8 cellular contexts compared by ENCODE assay signal in genomic region chrX:2691543-2692220, GRCh38. TPM values are rescaled to one million over a fixed set of nuclear protein-coding genes. Genes with fewer than 3 reads are reported as not detected.
A peak's percentile ranks its signal among the peaks of the same experiment; 100 is the strongest.
DNase-seq lines count a peak whose midpoint lies in the region; ATAC-seq, FAIRE-seq and TF ChIP-seq lines count a peak whose summit lies in the region.

No MANE protein-coding gene starts in this region.

- peaks cover 26% of the 10 kb centered on the region for H4K20me1 ChIP-seq in IMR-90 (ENCODE audit: insufficient read depth, low read length)
- H4K20me1 ChIP-seq in astrocyte (ENCODE audit: insufficient read depth, low read length), result peaks cover 39% of the 10 kb centered on the region

- H3K18ac ChIP-seq in IMR-90 (ENCODE audit: low read depth, low read length), result no peak overlapping the region; the same call in 1 of the 2 replicates

- no peak for TF ChIP-seq CTCF in IMR-90 (conservative IDR thresholded peaks at IDR 0.05; ENCODE audit: low read depth, low read length)
- no peak for TF ChIP-seq CTCF in astrocyte (IDR thresholded peaks at IDR 0.05; ENCODE audit: insufficient read depth, low read depth, low read length)

- H3K4me1 Mint-ChIP-seq in astrocyte (ENCODE audit: low read depth, unreplicated experiment), result peaks cover 26% of the 10 kb centered on the region
- peaks cover 30 to 58% of the 10 kb centered on the region in 2 donors for H3K4me1 Mint-ChIP-seq in stimulated activated naive B cell treated with anti-CD40 and anti-IgM and Interleukin-4, amounts not matched to agents 10 μg/mL and 1 μg/mL and 100 μg/mL, for 72 hours

- H3K23ac ChIP-seq in IMR-90 (ENCODE audit: low read depth, low read length), result peak overlapping the region; percentile 91

- H3K36me3 Mint-ChIP-seq in astrocyte (ENCODE audit: low read depth, unreplicated experiment), result peaks cover 6% of the 10 kb centered on the region
- H3K36me3 Mint-ChIP-seq in stimulated activated naive B cell treated with anti-CD40 and anti-IgM and Interleukin-4, amounts not matched to agents 10 μg/mL and 1 μg/mL and 100 μg/mL, for 72 hours, result peaks cover 6 to 11% of the 10 kb centered on the region in 2 donors

- H3K27me3 ChIP-seq in IMR-90 (ENCODE audit: control insufficient read depth, insufficient read depth, low read length) (peaks cover 2% of the 10 kb centered on the region; the same call in 1 of the 2 replicates), astrocyte (ENCODE audit: insufficient read depth, low read length) (no peaks in the 10 kb centered on the region)

- peak overlapping the region; percentile 94 for H3K27ac Mint-ChIP-seq in astrocyte (ENCODE audit: unreplicated experiment)
- H3K27ac Mint-ChIP-seq in stimulated activated naive B cell treated with anti-CD40 and anti-IgM and Interleukin-4, amounts not matched to agents 10 μg/mL and 1 μg/mL and 100 μg/mL, for 72 hours, result peak overlapping the region; percentile 92

- H2BK5ac ChIP-seq in IMR-90 (ENCODE audit: low read depth, low read length, poor library complexity, severe bottlenecking), result peak overlapping the region; percentile 12

- H3K14ac ChIP-seq in IMR-90 (replicated peaks; ENCODE audit: low read depth, low read length), result peak overlapping the region; percentile 95

- H2AK9ac ChIP-seq in IMR-90 (replicated peaks; ENCODE audit: low read depth, low read length, poor library complexity), result peak overlapping the region; percentile 98

- ATAC-seq in GM18909 (IDR thresholded peaks at IDR 0.05; ENCODE audit: poor library complexity, unreplicated experiment) (peak; percentile 8), IMR-90 (ENCODE audit: low read depth) (peak; percentile 25)
- ATAC-seq in stimulated activated naive B cell treated with anti-CD40 and anti-IgM and Interleukin-4, amounts not matched to agents 10 μg/mL and 1 μg/mL and 100 μg/mL, for 72 hours (replicated peaks), result peak; percentile 16 to 27
- no peak for ATAC-seq in activated CD4-positive, CD25-positive, alpha-beta regulatory T cell treated with anti-CD3 and anti-CD28 coated beads, Interleukin-2, amount 50 U/mL, for 24 hours

- peak overlapping the region; percentile 79 for H3K4me2 ChIP-seq in IMR-90 (ENCODE audit: low read depth, low read length)
- peak overlapping the region; percentile 99 for H3K4me2 ChIP-seq in astrocyte (ENCODE audit: low read length)

- CTCF ChIA-PET in IMR-90 (lab: Yijun Ruan, JAX), result no interaction called here

- peaks cover 49% of the 10 kb centered on the region for H3K79me2 ChIP-seq in astrocyte (ENCODE audit: insufficient read depth, low read length)

- H3K9me3 Mint-ChIP-seq in astrocyte (ENCODE audit: unreplicated experiment), result no peaks in the 10 kb centered on the region
- peaks cover 0 to 4% of the 10 kb centered on the region in 2 donors for H3K9me3 Mint-ChIP-seq in stimulated activated naive B cell treated with anti-CD40 and anti-IgM and Interleukin-4, amounts not matched to agents 10 μg/mL and 1 μg/mL and 100 μg/mL, for 72 hours

- TF ChIP-seq POLR2A in IMR-90 (IDR thresholded peaks at IDR 0.05; ENCODE audit: low read depth, low read length), result no peak

- peak overlapping the region; percentile 91 for H3K4ac ChIP-seq in IMR-90 (ENCODE audit: low read depth, low read length)

- no peak for TF ChIP-seq RAD21 in IMR-90 (IDR thresholded peaks at IDR 0.05; ENCODE audit: low read length)

- intact Hi-C loops in IMR-90 (cut with micrococcal nuclease), result loop anchor here (1.0 to 5.0 kb wide), 3 partner anchors 13 to 74 kb away; no protein-coding TSS in a partner anchor

- peaks cover 4 to 36% of the 10 kb centered on the region in 2 experiments; a peak in 3 of 4 replicates for H3K79me1 ChIP-seq in IMR-90 (ENCODE audit: low read depth in 1 of 2, low read length in 2 of 2)

- H2AFZ ChIP-seq in IMR-90 (replicated peaks; ENCODE audit: low read length, poor library complexity) (peak overlapping the region; percentile 93), astrocyte (ENCODE audit: low read depth, low read length) (peak overlapping the region; percentile 77)

- H3K4me1 ChIP-seq in IMR-90 (ENCODE audit: control insufficient read depth, insufficient read depth, low read length) (0 out of 2 replicates have a peak, but pooled peaks cover 2% of the 10 kb centered on the region), astrocyte (ENCODE audit: insufficient read depth, low read length) (peaks cover 34% of the 10 kb centered on the region)

- H3K9ac ChIP-seq in IMR-90 (ENCODE audit: low read depth, low read length) (peak overlapping the region; percentile 88), astrocyte (ENCODE audit: low read length) (peak overlapping the region; percentile 94)

- peaks cover 8% of the 10 kb centered on the region for H3K9me1 ChIP-seq in IMR-90 (ENCODE audit: insufficient read depth, low read length)

- peak overlapping the region; percentile 91 for H3K4me3 ChIP-seq in IMR-90 (ENCODE audit: insufficient read depth, low read depth, low read length)
- H3K4me3 ChIP-seq in astrocyte (ENCODE audit: insufficient read depth, low read depth, low read length), result peak overlapping the region; percentile 84
- H3K4me3 ChIP-seq in iPS-18c (ENCODE audit: insufficient read depth, low read depth, low read length), result peak overlapping the region; percentile 82

- WGBS in IMR-90 (ENCODE audit: extremely low coverage in 2 of 2, insufficient read length in 1 of 2), 2 experiments, result 0% methylated on average over 12 of the region's 42 CpGs; no CpG with 5 or more reads in 1 of the 2 experiments

- peak overlapping the region; percentile 81 for H3K56ac ChIP-seq in IMR-90 (ENCODE audit: extremely low read depth, insufficient read depth, low read length)

- peak overlapping the region; percentile 15; the same call in 1 of the 2 replicates for H4K5ac ChIP-seq in IMR-90 (ENCODE audit: low read depth, low read length)

- peaks cover 5% of the 10 kb centered on the region for H3K27me3 Mint-ChIP-seq in astrocyte (ENCODE audit: low read depth, unreplicated experiment)
- H3K27me3 Mint-ChIP-seq in stimulated activated naive B cell treated with anti-CD40 and anti-IgM and Interleukin-4, amounts not matched to agents 10 μg/mL and 1 μg/mL and 100 μg/mL, for 72 hours, result no peaks in the 10 kb centered on the region

- H3K27ac ChIP-seq in IMR-90 (ENCODE audit: insufficient read depth, low read length) (peak overlapping the region; percentile 61), astrocyte (ENCODE audit: low read depth, low read length) (peak overlapping the region; percentile 77)

- dilution Hi-C loops in IMR-90 (cut with HindIII; ENCODE audit: low sequenced_read_pairs, unreplicated experiment), result no loop called here

- peak; percentile 31 for DNase-seq in IMR-90
- DNase-seq in astrocyte (ENCODE audit: low read depth), result peak; percentile 34
- no peak for DNase-seq in stimulated activated naive B cell treated with anti-CD40 and anti-IgM and Interleukin-4, amounts not matched to agents 10 μg/mL and 1 μg/mL and 100 μg/mL, for 72 hours
- no peak for DNase-seq in NCI-H524 treated with DMSO at 0.1 percent for 48 hours (lab: John Stamatoyannopoulos, UW)
- no peak for DNase-seq in nucleus accumbens (lab: John Stamatoyannopoulos, UW)

- in situ Hi-C loops in IMR-90 (cut with MboI; ENCODE audit: low sequenced_read_pairs), result no loop called here

- peak overlapping the region; percentile 44 for H2BK120ac ChIP-seq in IMR-90 (ENCODE audit: low read depth, low read length)

- FAIRE-seq in astrocyte (lab: Jason Lieb, UNC), result no peak

- H2BK15ac ChIP-seq in IMR-90 (ENCODE audit: low read depth, low read length), result 0 out of 3 replicates have a peak overlapping the region, but pooled peaks have one; percentile 18

- H3K9me3 ChIP-seq in IMR-90 (ENCODE audit: control insufficient read depth, insufficient read depth, low read length) (no peaks in the 10 kb centered on the region), astrocyte (ENCODE audit: insufficient read depth, low read depth, low read length) (no peaks in the 10 kb centered on the region), iPS-18c (ENCODE audit: control insufficient read depth, insufficient read depth, low read length) (no peaks in the 10 kb centered on the region)

- no peak overlapping the region for H2BK20ac ChIP-seq in IMR-90 (ENCODE audit: low read depth, low read length)

- H4K8ac ChIP-seq in IMR-90 (ENCODE audit: low read depth in 2 of 2, low read length in 2 of 2), result peak overlapping the region; percentile 29 to 85

- H3K36me3 ChIP-seq in IMR-90 (ENCODE audit: control insufficient read depth, insufficient read depth, low read length) (no peaks in the 10 kb centered on the region; the same call in 1 of the 2 replicates), astrocyte (ENCODE audit: insufficient read depth, low read length) (peaks cover 4% of the 10 kb centered on the region)

- peak overlapping the region; percentile 53 for H4K91ac ChIP-seq in IMR-90 (ENCODE audit: insufficient read depth, low read depth, low read length)

- POLR2A ChIA-PET in IMR-90 (lab: Charles Lee; ENCODE audit: unreplicated experiment), result no interaction called here

- TSS peak; percentile 48 for BruUV-seq in IMR-90 (replicated peaks; lab: Mats Ljungman, UMichigan)

- peak overlapping the region; percentile 20; the same call in 1 of the 2 replicates for H2AK5ac ChIP-seq in IMR-90 (ENCODE audit: low read depth, low read length)

- H3K4me3 Mint-ChIP-seq in astrocyte (ENCODE audit: unreplicated experiment), result peak overlapping the region; percentile 98
- peak overlapping the region; percentile 91 to 94 for H3K4me3 Mint-ChIP-seq in stimulated activated naive B cell treated with anti-CD40 and anti-IgM and Interleukin-4, amounts not matched to agents 10 μg/mL and 1 μg/mL and 100 μg/mL, for 72 hours

TF ChIP-seq in IMR-90, 13 proteins besides CTCF, POLR2A, EP300 and RAD21 (continues in another document):
- TF ChIP-seq SMC3 (IDR thresholded peaks at IDR 0.05; ENCODE audit: low read depth, low read length) (no peak), MXI1 (IDR thresholded peaks at IDR 0.05; ENCODE audit: borderline replicate concordance, low read depth, low read length) (no peak), MAFK (IDR thresholded peaks at IDR 0.05; ENCODE audit: low read depth, low read length) (no peak), BHLHE40 (IDR thresholded peaks at IDR 0.05; ENCODE audit: low read depth, low read length) (no peak), NFE2L2 (IDR thresholded peaks at IDR 0.05; ENCODE audit: low read depth, low read length) (no peak)
- TF ChIP-seq, protein P1, sequence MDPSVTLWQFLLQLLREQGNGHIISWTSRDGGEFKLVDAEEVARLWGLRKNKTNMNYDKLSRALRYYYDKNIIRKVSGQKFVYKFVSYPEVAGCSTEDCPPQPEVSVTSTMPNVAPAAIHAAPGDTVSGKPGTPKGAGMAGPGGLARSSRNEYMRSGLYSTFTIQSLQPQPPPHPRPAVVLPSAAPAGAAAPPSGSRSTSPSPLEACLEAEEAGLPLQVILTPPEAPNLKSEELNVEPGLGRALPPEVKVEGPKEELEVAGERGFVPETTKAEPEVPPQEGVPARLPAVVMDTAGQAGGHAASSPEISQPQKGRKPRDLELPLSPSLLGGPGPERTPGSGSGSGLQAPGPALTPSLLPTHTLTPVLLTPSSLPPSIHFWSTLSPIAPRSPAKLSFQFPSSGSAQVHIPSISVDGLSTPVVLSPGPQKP (IDR thresholded peaks at IDR 0.05; ENCODE audit: borderline replicate concordance, low read depth, low read length), result no peak

RNA-seq across cellular contexts. Expression of gene CD99, which starts 0.6 kb away (rescaled TPM):
- total RNA-seq in IMR-90 (2012; rRNA removed) (102 and 107 TPM in 2 replicates), astrocyte (436 and 448 TPM in 2 replicates)
- polyA plus RNA-seq in IMR-90 (2012; rRNA removed), result 369 and 477 TPM in 2 replicates
- polyA plus RNA-seq in IMR-90 (2012; cell fraction: cytosol; rRNA removed), result 472 and 612 TPM in 2 replicates
- 114 and 169 TPM in 2 replicates for polyA plus RNA-seq in IMR-90 (2012; cell fraction: nucleus; rRNA removed; ENCODE audit: low replicate concordance)

Comparison
In these comparisons a context has a peak if more than half of its experiments do, and no peak if none do; other contexts are left out.
1. ATAC-seq: peak in GM18909 (single experiment), IMR-90 (single experiment) and stimulated activated naive B cell treated with anti-CD40 and anti-IgM and Interleukin-4, amounts not matched to agents 10 μg/mL and 1 μg/mL and 100 μg/mL, for 72 hours (2 of 2); none in activated CD4-positive, CD25-positive, alpha-beta regulatory T cell treated with anti-CD3 and anti-CD28 coated beads, Interleukin-2, amount 50 U/mL, for 24 hours (0 of 2).
2. DNase-seq: peak in IMR-90 (single experiment) and astrocyte (single experiment); none in stimulated activated naive B cell treated with anti-CD40 and anti-IgM and Interleukin-4, amounts not matched to agents 10 μg/mL and 1 μg/mL and 100 μg/mL, for 72 hours (single experiment), NCI-H524 treated with DMSO at 0.1 percent for 48 hours (single experiment) and nucleus accumbens (0 of 56).
3. Peak in every context shown above with its lines, with median percentiles within 50 percentile points of each other: H3K4me3 ChIP-seq.